Comparison of ENCODE assay signal across 1 cellular context in genomic region chr7:152430857-152431256, GRCh38.
TF ChIP-seq lines count a peak whose summit lies in the region.

No MANE protein-coding gene starts in this region.

TF ChIP-seq in GM12878, 131 proteins besides CTCF, POLR2A, EP300 and RAD21:
- TF ChIP-seq SPI1 (IDR thresholded peaks at IDR 0.05; ENCODE audit: borderline replicate concordance, insufficient read depth, low read depth, low read length): peak; percentile 32; the same call in 1 of the 2 replicates
- no peak for TF ChIP-seq SKIL (IDR thresholded peaks at IDR 0.05; ENCODE audit: low read depth, poor library complexity, severe bottlenecking)
- TF ChIP-seq BMI1 (IDR thresholded peaks at IDR 0.05; ENCODE audit: borderline replicate concordance): no peak
- TF ChIP-seq CREM (IDR thresholded peaks at IDR 0.05; ENCODE audit: low read depth): no peak
- TF ChIP-seq PKNOX1 (IDR thresholded peaks at IDR 0.05): peak; percentile 10; the same call in 1 of the 2 replicates
- no peak for TF ChIP-seq TBL1XR1 (IDR thresholded peaks at IDR 0.05; ENCODE audit: low read depth, low read length)
